In the genomic region with DNA sequence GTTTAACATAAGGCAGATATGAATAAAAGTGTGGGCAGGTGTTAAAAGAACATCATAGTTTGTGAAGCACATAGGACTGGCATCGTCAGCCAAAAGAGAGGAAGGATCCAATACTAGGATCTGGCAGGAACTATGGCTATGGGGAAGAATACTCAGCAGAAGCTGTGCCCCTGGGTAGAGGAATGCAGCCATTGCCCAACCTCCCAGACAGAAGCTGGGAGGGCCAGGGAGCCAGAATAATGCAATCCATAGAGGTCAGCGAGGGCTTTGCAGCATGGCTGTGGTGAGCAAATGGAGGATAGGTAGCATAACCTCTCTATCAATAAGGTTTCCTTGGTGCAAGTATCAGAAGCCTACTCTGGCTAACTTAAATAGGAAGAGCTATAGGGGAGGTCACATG, we compare ENCODE assay signal across 1 cellular context.
TF ChIP-seq lines count a peak whose summit lies in the region.

No MANE protein-coding gene starts in this region.

TF ChIP-seq in WTC11, 78 proteins besides CTCF, POLR2A, EP300 and RAD21 (continued from another document):
- TF ChIP-seq MLX (CRISPR knock-in tag; IDR thresholded peaks at IDR 0.05) (no peak), AR (CRISPR knock-in tag; IDR thresholded peaks at IDR 0.05) (no peak), MXD4 (CRISPR knock-in tag; IDR thresholded peaks at IDR 0.05; ENCODE audit: borderline replicate concordance) (no peak)
